10 cellular contexts compared by ENCODE assay signal in genomic region chr19:4556574-4557185, GRCh38. TPM values are rescaled to one million over a fixed set of nuclear protein-coding genes. Genes with fewer than 3 reads are reported as not detected.
A peak's percentile ranks its signal among the peaks of the same experiment; 100 is the strongest.
DNase-seq lines count a peak whose midpoint lies in the region; ATAC-seq and TF ChIP-seq lines count a peak whose summit lies in the region.
"Had no signal": no experiment of that assay in that cellular context is flagged by ENCODE, and none has a peak within 500 bp of the region (broad histone marks: within the 10 kb centered on the region; RNA-seq: fewer than 3 reads in every experiment).

No MANE protein-coding gene starts in this region.

- no peaks in the 10 kb centered on the region for H3K9me3 Mint-ChIP-seq in activated CD4-positive, alpha-beta T cell treated with anti-CD3 and anti-CD28 coated beads, Interleukin-2, amount 10 ng/mL, durations not matched to agents 7 days and 5 days
- H3K9me3 Mint-ChIP-seq in immature natural killer cell, result no peaks in the 10 kb centered on the region

- CTCF ChIA-PET in activated CD4-positive, alpha-beta T cell treated with anti-CD3 and anti-CD28 coated beads, Interleukin-2, amount 10 ng/mL, durations not matched to agents 7 days and 5 days (lab: Charles Lee), result interaction anchor here (1.4 to 2.5 kb wide), 2 partner anchors 11 to 21 kb away, joined by 3 to 6 read pairs; no protein-coding TSS in a partner anchor

- ATAC-seq in GM18909 (IDR thresholded peaks at IDR 0.05; ENCODE audit: poor library complexity, unreplicated experiment), result no peak

- H3K4me3 Mint-ChIP-seq in activated CD4-positive, alpha-beta T cell treated with anti-CD3 and anti-CD28 coated beads, Interleukin-2, amount 10 ng/mL, durations not matched to agents 7 days and 5 days, result no peak overlapping the region
- no peak overlapping the region for H3K4me3 Mint-ChIP-seq in immature natural killer cell

- TF ChIP-seq CTCF in cardiac fibroblast (IDR thresholded peaks at IDR 0.05; ENCODE audit: low read depth, low read length), result no peak

- no peaks in the 10 kb centered on the region for H3K4me1 Mint-ChIP-seq in activated CD4-positive, alpha-beta T cell treated with anti-CD3 and anti-CD28 coated beads, Interleukin-2, amount 10 ng/mL, durations not matched to agents 7 days and 5 days
- no peaks in the 10 kb centered on the region for H3K4me1 Mint-ChIP-seq in immature natural killer cell

- peak; percentile 14 for DNase-seq in activated CD4-positive, alpha-beta T cell treated with anti-CD3 and anti-CD28 coated beads, Interleukin-2, amount 10 ng/mL, durations not matched to agents 7 days and 5 days
- no peak for DNase-seq in activated CD4-positive, alpha-beta T cell treated with anti-CD3 and anti-CD28 coated beads, Interleukin-2, amount 50 U/mL, for 1 hour
- peak; percentile 70 for DNase-seq in NCI-H748 (lab: John Stamatoyannopoulos, UW; ENCODE audit: unreplicated experiment)
- peak; percentile 36 to 46 for DNase-seq in cardiac fibroblast (ENCODE audit: low read depth in 2 of 2)
- DNase-seq in stimulated activated CD4-positive, alpha-beta T cell treated with anti-CD3 and anti-CD28 coated beads, Interleukin-1b, Interleukin-23, amount 100 ng/mL, for 48 hours, result peak; percentile 24
- no peak for DNase-seq in NCI-H1436 (lab: John Stamatoyannopoulos, UW)
- no peak for DNase-seq in immature natural killer cell
- DNase-seq: amniotic stem cell had no signal

- no peak overlapping the region for H3K27ac Mint-ChIP-seq in activated CD4-positive, alpha-beta T cell treated with anti-CD3 and anti-CD28 coated beads, Interleukin-2, amount 10 ng/mL, durations not matched to agents 7 days and 5 days
- H3K27ac Mint-ChIP-seq in immature natural killer cell, result no peak overlapping the region

- H3K4me3 ChIP-seq in cardiac fibroblast (replicated peaks in 1 of 2; ENCODE audit: low read depth in 2 of 2, low read length in 2 of 2), result no peak overlapping the region
- H3K4me3 ChIP-seq: BLaER1 had no signal

- H3K36me3 Mint-ChIP-seq in activated CD4-positive, alpha-beta T cell treated with anti-CD3 and anti-CD28 coated beads, Interleukin-2, amount 10 ng/mL, durations not matched to agents 7 days and 5 days (ENCODE audit: low read depth), result no peaks in the 10 kb centered on the region
- no peaks in the 10 kb centered on the region for H3K36me3 Mint-ChIP-seq in immature natural killer cell

- H3K27me3 Mint-ChIP-seq in activated CD4-positive, alpha-beta T cell treated with anti-CD3 and anti-CD28 coated beads, Interleukin-2, amount 10 ng/mL, durations not matched to agents 7 days and 5 days, result no peaks in the 10 kb centered on the region
- peaks cover 0 to 7% (median 7%) of the 10 kb centered on the region in 3 donors for H3K27me3 Mint-ChIP-seq in immature natural killer cell (ENCODE audit: low read depth in 3 of 3)

- POLR2A ChIA-PET in activated CD4-positive, alpha-beta T cell treated with anti-CD3 and anti-CD28 coated beads, Interleukin-2, amount 10 ng/mL, durations not matched to agents 7 days and 5 days (lab: Charles Lee), result no interaction called here

RNA-seq across cellular contexts. Expression of gene SEMA6B, which starts 2.8 kb away (rescaled TPM):
- total RNA-seq in activated CD4-positive, alpha-beta T cell treated with anti-CD3 and anti-CD28 coated beads, Interleukin-2, amount 10 ng/mL, durations not matched to agents 7 days and 5 days, result not detected
- not detected for polyA plus RNA-seq in immature natural killer cell

RNA-seq across cellular contexts. Expression of gene LRG1, which starts 16.8 kb away (rescaled TPM):
- under 1 TPM in 1 of 2 experiments, not detected in 1; 0.07 TPM for total RNA-seq in activated CD4-positive, alpha-beta T cell treated with anti-CD3 and anti-CD28 coated beads, Interleukin-2, amount 10 ng/mL, durations not matched to agents 7 days and 5 days
- not detected for polyA plus RNA-seq in immature natural killer cell

RNA-seq across cellular contexts. Expression of gene PLIN5, which starts 21.7 kb away (rescaled TPM):
- total RNA-seq in activated CD4-positive, alpha-beta T cell treated with anti-CD3 and anti-CD28 coated beads, Interleukin-2, amount 10 ng/mL, durations not matched to agents 7 days and 5 days, result not detected
- not detected for polyA plus RNA-seq in immature natural killer cell

RNA-seq across cellular contexts. Expression of gene PLIN4, which starts 38.4 kb away (rescaled TPM):
- total RNA-seq in activated CD4-positive, alpha-beta T cell treated with anti-CD3 and anti-CD28 coated beads, Interleukin-2, amount 10 ng/mL, durations not matched to agents 7 days and 5 days, result not detected
- polyA plus RNA-seq in immature natural killer cell, result under 1 TPM in 2 of 3 donors, not detected in 1; 0.03 to 0.20 TPM

Comparison
In these comparisons a context has a peak if more than half of its experiments do, and no peak if none do; other contexts are left out.
1. DNase-seq: peak in activated CD4-positive, alpha-beta T cell treated with anti-CD3 and anti-CD28 coated beads, Interleukin-2, amount 10 ng/mL, durations not matched to agents 7 days and 5 days (single experiment), NCI-H748 (single experiment), cardiac fibroblast (2 of 2) and stimulated activated CD4-positive, alpha-beta T cell treated with anti-CD3 and anti-CD28 coated beads, Interleukin-1b, Interleukin-23, amount 100 ng/mL, for 48 hours (single experiment); none in activated CD4-positive, alpha-beta T cell treated with anti-CD3 and anti-CD28 coated beads, Interleukin-2, amount 50 U/mL, for 1 hour (single experiment), NCI-H1436 (single experiment) and immature natural killer cell (0 of 3).